8 cellular contexts compared by ENCODE assay signal in the genomic region with DNA sequence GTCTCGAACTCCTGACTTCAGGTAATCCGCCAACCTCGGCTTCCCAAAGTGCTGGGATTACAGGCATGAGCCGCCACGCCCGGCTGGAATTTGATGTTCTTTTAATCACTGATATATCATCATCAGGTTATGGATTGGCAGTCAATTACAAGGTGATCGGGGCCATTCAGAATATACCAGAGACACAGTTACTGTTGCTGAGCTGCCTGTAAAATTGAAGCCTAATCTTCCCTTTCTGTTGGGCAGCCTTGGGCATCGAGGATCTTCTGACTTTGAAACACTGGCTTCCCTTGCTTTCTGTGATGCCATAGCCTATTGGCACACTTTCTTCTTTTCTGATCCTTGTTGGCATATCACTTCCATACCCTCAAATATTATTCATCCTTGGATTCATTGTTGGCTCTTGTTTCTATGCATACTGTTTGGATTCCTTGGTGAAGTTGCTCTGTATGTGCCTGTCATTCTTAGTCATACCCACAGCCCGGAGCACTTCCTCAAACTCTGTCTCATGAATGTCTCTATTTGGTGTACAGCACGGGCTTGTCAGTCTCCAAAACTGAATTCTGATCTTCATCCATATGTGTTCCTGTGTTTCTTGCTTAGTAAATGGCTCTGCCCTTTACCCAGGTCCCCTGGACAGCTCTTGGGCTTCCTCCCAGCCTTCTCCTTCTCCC.
A peak's percentile ranks its signal among the peaks of the same experiment; 100 is the strongest.
DNase-seq lines count a peak whose midpoint lies in the region; ATAC-seq and TF ChIP-seq lines count a peak whose summit lies in the region.
"Not testable (repeated sequence)": the region's sequence is repeated elsewhere in the genome, so short reads cannot be mapped to it uniquely, and the experiment has no call there.

No MANE protein-coding gene starts in this region.

- H3K9ac ChIP-seq in BLaER1 = not testable (repeated sequence)
- peak overlapping the region; percentile 60 for H3K9ac ChIP-seq in Karpas-422 (ENCODE audit: low read length)

- peaks cover 77% of the 10 kb centered on the region for H3K4me1 Mint-ChIP-seq in activated B cell treated with CpG ODN at 0.5 μM for 24 hours
- H3K4me1 Mint-ChIP-seq in stimulated activated memory B cell treated with anti-CD40 and anti-IgM and Interleukin-4, amounts not matched to agents 10 μg/mL and 1 μg/mL and 100 μg/mL, for 72 hours = peaks cover 76% of the 10 kb centered on the region

- not testable (repeated sequence) for H3K4me3 ChIP-seq in BLaER1; Karpas-422 (ENCODE audit: low read length); Panc1 (ENCODE audit: low read depth in 2 of 2, low read length in 2 of 2); epithelial cell of esophagus (ENCODE audit: low read length)

- BruUV-seq in Panc1 (replicated peaks; lab: Mats Ljungman, UMichigan) = not testable (repeated sequence)

- H3K36me3 ChIP-seq in BLaER1; Karpas-422 (ENCODE audit: insufficient read depth, low read length); Panc1 (ENCODE audit: control insufficient read depth, insufficient read depth, low read length): not testable (repeated sequence)

- H3K4me1 ChIP-seq in BLaER1 (peaks cover 72% of the 10 kb centered on the region), Karpas-422 (ENCODE audit: low read length) (peaks cover 70% of the 10 kb centered on the region)
- not testable (repeated sequence) for H3K4me1 ChIP-seq in Panc1 (ENCODE audit: control insufficient read depth, insufficient read depth, low read length)

- peak overlapping the region; percentile 84; the same call in 1 of the 2 replicates for H3K4me2 ChIP-seq in BLaER1
- H3K4me2 ChIP-seq in Karpas-422 (ENCODE audit: low read depth, low read length, poor library complexity, severe bottlenecking) = not testable (repeated sequence)

- POLR2A ChIA-PET in Panc1 (lab: Charles Lee) = not testable (repeated sequence)
- POLR2A ChIA-PET in activated B cell treated with CpG ODN at 0.5 μM for 24 hours (lab: Charles Lee) = interaction anchor here (0.6 kb wide), 1 partner anchor 13 kb away, joined by 3 read pairs; no protein-coding TSS in a partner anchor

- H3K36me3 Mint-ChIP-seq in activated B cell treated with CpG ODN at 0.5 μM for 24 hours (ENCODE audit: low read depth); stimulated activated memory B cell treated with anti-CD40 and anti-IgM and Interleukin-4, amounts not matched to agents 10 μg/mL and 1 μg/mL and 100 μg/mL, for 72 hours: not testable (repeated sequence)

- peak; percentile 76 for DNase-seq in Karpas-422
- peak; percentile 32 for DNase-seq in Panc1 (ENCODE audit: low read depth, low spot score)
- DNase-seq in activated B cell treated with CpG ODN at 0.5 μM for 24 hours = not testable (repeated sequence)
- DNase-seq in epithelial cell of esophagus (ENCODE audit: low read depth) = peak; percentile 94
- peak; percentile 93 for DNase-seq in kidney tubule cell (ENCODE audit: low spot score)

- not testable (repeated sequence) for H3K9me3 Mint-ChIP-seq in activated B cell treated with CpG ODN at 0.5 μM for 24 hours; stimulated activated memory B cell treated with anti-CD40 and anti-IgM and Interleukin-4, amounts not matched to agents 10 μg/mL and 1 μg/mL and 100 μg/mL, for 72 hours

- H3K9me3 ChIP-seq in BLaER1; Karpas-422 (ENCODE audit: low read length); Panc1 (ENCODE audit: control insufficient read depth, insufficient read depth, low read depth, low read length): not testable (repeated sequence)

- not testable (repeated sequence) for TF ChIP-seq CTCF in Panc1 (IDR thresholded peaks at IDR 0.05); activated B cell treated with CpG ODN at 0.5 μM for 24 hours (IDR thresholded peaks at IDR 0.05); epithelial cell of esophagus (IDR thresholded peaks at IDR 0.05; ENCODE audit: insufficient read depth, low read depth, low read length, missing control alignments)

- in situ Hi-C loops in Panc1 (cut with HindIII; ENCODE audit: low pct_unique_long_range_greater_than_20kb, low sequenced_read_pairs) = not testable (repeated sequence)

- H3K4me3 Mint-ChIP-seq in activated B cell treated with CpG ODN at 0.5 μM for 24 hours = peak overlapping the region; percentile 61
- peak overlapping the region; percentile 20 for H3K4me3 Mint-ChIP-seq in stimulated activated memory B cell treated with anti-CD40 and anti-IgM and Interleukin-4, amounts not matched to agents 10 μg/mL and 1 μg/mL and 100 μg/mL, for 72 hours

- H3K27ac ChIP-seq in BLaER1; Panc1 (ENCODE audit: low read length): not testable (repeated sequence)
- H3K27ac ChIP-seq in Karpas-422 (ENCODE audit: low read length) = peak overlapping the region; percentile 95

- not testable (repeated sequence) for H3K79me2 ChIP-seq in Karpas-422 (ENCODE audit: low read length)

- H3K27me3 ChIP-seq in BLaER1; Karpas-422 (ENCODE audit: low read length); Panc1 (ENCODE audit: control insufficient read depth, insufficient read depth, low read length): not testable (repeated sequence)

- peak; percentile 36 for ATAC-seq in GM21529 (IDR thresholded peaks at IDR 0.05; ENCODE audit: unreplicated experiment)
- peak; percentile 79 for ATAC-seq in Panc1
- peak; percentile 20 for ATAC-seq in activated B cell treated with CpG ODN at 0.5 μM for 24 hours (ENCODE audit: low read depth)
- ATAC-seq in stimulated activated memory B cell treated with anti-CD40 and anti-IgM and Interleukin-4, amounts not matched to agents 10 μg/mL and 1 μg/mL and 100 μg/mL, for 72 hours = peak; percentile 46

- not testable (repeated sequence) for H3K27me3 Mint-ChIP-seq in activated B cell treated with CpG ODN at 0.5 μM for 24 hours; stimulated activated memory B cell treated with anti-CD40 and anti-IgM and Interleukin-4, amounts not matched to agents 10 μg/mL and 1 μg/mL and 100 μg/mL, for 72 hours

- H2AFZ ChIP-seq in Karpas-422 (ENCODE audit: low read length) = not testable (repeated sequence)

- H3K9me2 ChIP-seq in Karpas-422 (replicated peaks; ENCODE audit: insufficient read depth, low read length) = not testable (repeated sequence)

- H3K27ac Mint-ChIP-seq in activated B cell treated with CpG ODN at 0.5 μM for 24 hours = peak overlapping the region; percentile 94
- H3K27ac Mint-ChIP-seq in stimulated activated memory B cell treated with anti-CD40 and anti-IgM and Interleukin-4, amounts not matched to agents 10 μg/mL and 1 μg/mL and 100 μg/mL, for 72 hours = peak overlapping the region; percentile 94

- not testable (repeated sequence) for H4K20me1 ChIP-seq in BLaER1; Karpas-422 (ENCODE audit: insufficient read depth, low read depth, low read length)

- intact Hi-C loops in Panc1 (cut with micrococcal nuclease; ENCODE audit: unreplicated experiment); activated B cell treated with CpG ODN at 0.5 μM for 24 hours (cut with micrococcal nuclease): not testable (repeated sequence)

- CTCF ChIA-PET in Panc1 (lab: Charles Lee); activated B cell treated with CpG ODN at 0.5 μM for 24 hours (lab: Charles Lee): not testable (repeated sequence)

Comparison
In these comparisons a context has a peak if more than half of its experiments do, and no peak if none do; other contexts are left out.
1. ATAC-seq: peak in every context shown above with its lines; median percentile 79 in Panc1; 46 in stimulated activated memory B cell treated with anti-CD40 and anti-IgM and Interleukin-4, amounts not matched to agents 10 μg/mL and 1 μg/mL and 100 μg/mL, for 72 hours; 36 in GM21529; 20 in activated B cell treated with CpG ODN at 0.5 μM for 24 hours.